Comparison of ENCODE assay signal across 11 cellular contexts in the genomic region with DNA sequence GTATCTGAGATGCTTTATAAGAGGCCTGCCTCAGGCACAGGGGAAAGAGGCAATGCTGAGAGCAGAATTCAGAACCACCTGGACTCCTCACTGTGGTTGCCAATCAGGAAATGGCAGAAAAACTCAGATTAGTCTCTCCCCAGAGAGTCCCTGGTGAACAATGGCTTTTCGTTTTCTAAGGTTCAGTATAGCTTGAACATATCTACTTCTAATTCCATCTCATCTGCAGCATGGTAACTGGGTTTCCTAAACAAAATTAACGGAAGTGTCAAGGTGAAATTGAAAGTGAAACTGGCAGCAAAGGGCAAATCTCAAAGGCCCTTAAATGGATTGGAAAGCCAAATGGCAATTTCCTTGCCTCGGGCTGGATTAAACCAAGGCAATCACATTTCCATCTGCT.
A peak's percentile ranks its signal among the peaks of the same experiment; 100 is the strongest.
DNase-seq lines count a peak whose midpoint lies in the region; ATAC-seq and TF ChIP-seq lines count a peak whose summit lies in the region.
"Had no signal": no experiment of that assay in that cellular context is flagged by ENCODE, and none has a peak within 500 bp of the region (broad histone marks: within the 10 kb centered on the region; RNA-seq: fewer than 3 reads in every experiment).

No MANE protein-coding gene starts in this region.

- H3K27me3 ChIP-seq in tibial nerve, result no peaks in the 10 kb centered on the region

- no peaks in the 10 kb centered on the region for H3K27me3 Mint-ChIP-seq in T-helper 17 cell

- peak overlapping the region; percentile 79 for H3K4me3 Mint-ChIP-seq in T-helper 17 cell
- H3K4me3 Mint-ChIP-seq: brain, WTC11 had no signal

- WGBS in tibial nerve, 2 donors, result 70 to 76% methylated on average over 3 of the region's 3 CpGs

- no peak for TF ChIP-seq EP300 in tibial nerve (IDR thresholded peaks at IDR 0.05)

- H3K36me3 Mint-ChIP-seq in T-helper 17 cell (ENCODE audit: low read depth), result no peaks in the 10 kb centered on the region
- H3K36me3 Mint-ChIP-seq: WTC11 had no signal

- no peak for TF ChIP-seq POLR2A in tibial nerve (IDR thresholded peaks at IDR 0.05)

- H3K27ac Mint-ChIP-seq in T-helper 17 cell, result peak overlapping the region; percentile 57
- H3K27ac Mint-ChIP-seq: WTC11 had no signal

- H3K36me3 ChIP-seq in tibial nerve, result no peaks in the 10 kb centered on the region

- TF ChIP-seq CTCF in GM12865 (IDR thresholded peaks at IDR 0.05; ENCODE audit: insufficient read depth, low read depth, low read length, missing control alignments) (no peak), tibial nerve (IDR thresholded peaks at IDR 0.05) (no peak)

- H3K4me3 ChIP-seq in GM12865 (ENCODE audit: low read depth, low read length), result no peak overlapping the region
- no peak overlapping the region for H3K4me3 ChIP-seq in tibial nerve

- H3K9me3 ChIP-seq in T-helper 17 cell (ENCODE audit: control insufficient read depth, low read length, poor library complexity, severe bottlenecking), result no peaks in the 10 kb centered on the region
- no peaks in the 10 kb centered on the region for H3K9me3 ChIP-seq in tibial nerve

- DNase-seq in A172 (ENCODE audit: low spot score) (peak; percentile 25), GM12865 (ENCODE audit: low read depth) (peak; percentile 42), T-helper 17 cell (no peak), tibial nerve (ENCODE audit: low spot score in 2 of 2) (no peak)
- DNase-seq in stimulated activated naive CD4-positive, alpha-beta T cell treated with Interleukin-2 at 50 U/mL for 16 hours (lab: John Stamatoyannopoulos, UW), result no peak
- DNase-seq: foreskin melanocyte had no signal

- peaks cover 9% of the 10 kb centered on the region for H3K4me1 Mint-ChIP-seq in T-helper 17 cell

- H3K4me1 ChIP-seq in tibial nerve, result no peaks in the 10 kb centered on the region

- peak; percentile 57 for ATAC-seq in HG03342 (IDR thresholded peaks at IDR 0.05; ENCODE audit: unreplicated experiment)
- peak; percentile 35 for ATAC-seq in T-helper 17 cell
- ATAC-seq in HG03457 (IDR thresholded peaks at IDR 0.05; ENCODE audit: unreplicated experiment), result no peak
- ATAC-seq in HG02938 (IDR thresholded peaks at IDR 0.05; ENCODE audit: unreplicated experiment), result no peak

- no peak overlapping the region for H3K27ac ChIP-seq in tibial nerve

Comparison
In these comparisons a context has a peak if more than half of its experiments do, and no peak if none do; other contexts are left out.
1. DNase-seq: peak in A172 (single experiment) and GM12865 (single experiment); none in T-helper 17 cell (0 of 3), tibial nerve (0 of 2) and stimulated activated naive CD4-positive, alpha-beta T cell treated with Interleukin-2 at 50 U/mL for 16 hours (single experiment).
2. ATAC-seq: peak in HG03342 (single experiment) and T-helper 17 cell (single experiment); none in HG03457 (single experiment) and HG02938 (single experiment).